In the genomic region with DNA sequence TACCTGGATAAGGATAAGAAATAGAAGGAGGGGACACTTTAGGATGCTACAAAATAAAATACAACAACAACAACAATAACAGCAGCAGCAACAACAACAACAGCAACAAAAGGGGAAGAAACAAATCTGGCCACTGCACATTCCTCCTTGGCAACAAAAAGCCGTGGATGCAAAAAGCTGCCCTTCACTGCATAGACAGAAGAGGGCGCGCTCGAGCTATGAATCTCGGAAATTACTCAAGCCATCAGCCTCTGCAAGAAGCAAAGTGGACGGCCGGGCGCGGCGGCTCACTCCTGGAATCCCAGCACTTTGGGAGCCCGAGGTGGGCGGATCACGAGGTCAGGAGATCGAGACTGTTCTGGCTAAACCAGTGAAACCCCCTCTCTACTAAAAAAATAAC, we compare ENCODE assay signal across 10 cellular contexts. TPM values are rescaled to one million over a fixed set of nuclear protein-coding genes. Genes with fewer than 3 reads are reported as not detected.
DNase-seq lines count a peak whose midpoint lies in the region; ATAC-seq and TF ChIP-seq lines count a peak whose summit lies in the region.
"Not testable (repeated sequence)": the region's sequence is repeated elsewhere in the genome, so short reads cannot be mapped to it uniquely, and the experiment has no call there.
"Had no signal": no experiment of that assay in that cellular context is flagged by ENCODE, and none has a peak within 500 bp of the region (broad histone marks: within the 10 kb centered on the region; RNA-seq: fewer than 3 reads in every experiment).

No MANE protein-coding gene starts in this region.

- DNase-seq in CD4-positive, alpha-beta T cell, result peak; percentile 20 to 75 (median 59)
- peak; percentile 57 for DNase-seq in T follicular helper cell (ENCODE audit: low read depth)
- DNase-seq in activated CD8-positive, alpha-beta memory T cell treated with anti-CD3 and anti-CD28 coated beads for 1 hour (ENCODE audit: extremely low read depth in 1 of 2, low read depth in 1 of 2), result peak; percentile 3 to 36
- DNase-seq in activated naive CD4-positive, alpha-beta T cell treated with anti-CD3 and anti-CD28 coated beads, Interleukin-2, amount 50 U/mL, for 16 hours, result peak; percentile 66
- peak; percentile 37 to 66 (median 49) for DNase-seq in heart left ventricle
- DNase-seq in stimulated activated CD4-positive, alpha-beta T cell treated with anti-CD3 and anti-CD28 coated beads, Interleukin-1b, Interleukin-23, amount 100 ng/mL, for 4 hours (ENCODE audit: low read depth in 2 of 2), result peak; percentile 19 to 49
- DNase-seq in stimulated activated CD8-positive, alpha-beta memory T cell treated with anti-CD3 and anti-CD28 coated beads, Interleukin-7, amount 100 ng/mL, for 48 hours (ENCODE audit: extremely low read depth in 1 of 2, low read depth in 1 of 2), result peak; percentile 37 to 41

- intact Hi-C loops in CD4-positive, alpha-beta T cell (cut with DNase I, micrococcal nuclease); heart left ventricle (cut with DNase I): not testable (repeated sequence)

- CTCF ChIA-PET in CD4-positive, alpha-beta T cell (lab: Charles Lee), result not testable (repeated sequence)

- POLR2A ChIA-PET in CD4-positive, alpha-beta T cell (lab: Charles Lee), result not testable (repeated sequence)

- TF ChIP-seq CTCF in CD4-positive, alpha-beta T cell (IDR thresholded peaks at IDR 0.05), result peak; percentile 65
- TF ChIP-seq CTCF in heart left ventricle (IDR thresholded peaks at IDR 0.05), result peak; percentile 25 to 56 (median 48)
- TF ChIP-seq CTCF in nephron (IDR thresholded peaks at IDR 0.05; ENCODE audit: unreplicated experiment in 3 of 3), result peak; percentile 47 to 55 (median 54)

- H3K4me1 ChIP-seq in heart left ventricle, result not testable (repeated sequence)

- not testable (repeated sequence) for H3K9me3 Mint-ChIP-seq in CD4-positive, alpha-beta T cell; nephron

- ATAC-seq in CD4-positive, alpha-beta T cell (ENCODE audit: poor library complexity); heart left ventricle: not testable (repeated sequence)

- H3K27me3 ChIP-seq in CD4-positive, alpha-beta T cell (ENCODE audit: control insufficient read depth, insufficient read depth, low read length); heart left ventricle: not testable (repeated sequence)

- not testable (repeated sequence) for H3K27ac ChIP-seq in CD4-positive, alpha-beta T cell (ENCODE audit: low read depth, low read length); heart left ventricle

- H3K36me3 Mint-ChIP-seq in CD4-positive, alpha-beta T cell (ENCODE audit: low read depth); nephron (ENCODE audit: low read depth): not testable (repeated sequence)

- not testable (repeated sequence) for TF ChIP-seq POLR2A in heart left ventricle (IDR thresholded peaks at IDR 0.05)

- H3K27ac Mint-ChIP-seq in CD4-positive, alpha-beta T cell; nephron: not testable (repeated sequence)

- not testable (repeated sequence) for H3K4me3 Mint-ChIP-seq in CD4-positive, alpha-beta T cell; nephron

- not testable (repeated sequence) for H3K4me3 ChIP-seq in heart left ventricle

- not testable (repeated sequence) for H3K27me3 Mint-ChIP-seq in CD4-positive, alpha-beta T cell; nephron (ENCODE audit: low read depth)

- H3K36me3 ChIP-seq in heart left ventricle, result not testable (repeated sequence)

- 0 to 1% (median 0%) methylated on average over 5 to 10 of the region's 14 CpGs for WGBS in heart left ventricle, 4 donors

- not testable (repeated sequence) for H3K4me1 Mint-ChIP-seq in CD4-positive, alpha-beta T cell (ENCODE audit: low read depth); nephron

- not testable (repeated sequence) for H3K9me3 ChIP-seq in CD4-positive, alpha-beta T cell (ENCODE audit: control insufficient read depth, low read length); heart left ventricle

RNA-seq across cellular contexts. Expression of a gene that starts 23.2 kb away (rescaled TPM):
- not detected for total RNA-seq in CD4-positive, alpha-beta T cell
- not detected for total RNA-seq in heart left ventricle
- polyA plus RNA-seq in heart left ventricle, result not detected
- total RNA-seq: cerebellum had no signal
- polyA plus RNA-seq: AG04450 had no signal

RNA-seq across cellular contexts. Expression of a gene that starts 50.3 kb away (rescaled TPM):
- total RNA-seq in CD4-positive, alpha-beta T cell, result not detected
- total RNA-seq in heart left ventricle, result not detected
- not detected for polyA plus RNA-seq in heart left ventricle
- total RNA-seq: cerebellum had no signal
- polyA plus RNA-seq: AG04450 had no signal
